ENCODE assay signal across 16 cellular contexts in genomic region chr12:29552994-29553748, GRCh38. TPM values are rescaled to one million over a fixed set of nuclear protein-coding genes. Genes with fewer than 3 reads are reported as not detected.
DNase-seq lines count a peak whose midpoint lies in the region; ATAC-seq and TF ChIP-seq lines count a peak whose summit lies in the region.
"Had no signal": no experiment of that assay in that cellular context is flagged by ENCODE, and none has a peak within 500 bp of the region (broad histone marks: within the 10 kb centered on the region; RNA-seq: fewer than 3 reads in every experiment).

No MANE protein-coding gene starts in this region.

- H3K27me3 ChIP-seq in ACC112 (ENCODE audit: insufficient read depth, low read length) (no peaks in the 10 kb centered on the region), ascending aorta (no peaks in the 10 kb centered on the region), psoas muscle (ENCODE audit: insufficient read depth in 3 of 3, low read length in 2 of 3) (no peaks in the 10 kb centered on the region)
- H3K27me3 ChIP-seq: BLaER1 treated with 17β-estradiol and CSF1 and Interleukin-3, amounts not matched to agents 10 nM and 100 nM; Peyer's patch had no signal

- ATAC-seq in left ventricle myocardium superior (peak; percentile 60), psoas muscle (no peak), GM19035 (IDR thresholded peaks at IDR 0.05; ENCODE audit: unreplicated experiment) (no peak), GM18907 (IDR thresholded peaks at IDR 0.05; ENCODE audit: unreplicated experiment) (no peak)
- ATAC-seq in stimulated activated naive CD8-positive, alpha-beta T cell treated with anti-CD3 and anti-CD28 coated beads, Interleukin-15, Interleukin-2, amounts not matched to agents 100 U/mL and 50 U/mL, for 24 hours = no peak

- H3K79me2 ChIP-seq in ACC112 (ENCODE audit: control insufficient read depth, insufficient read depth, low read length, unreplicated experiment) = no peaks in the 10 kb centered on the region

- H3K4me3 ChIP-seq in ACC112 (ENCODE audit: low read depth, low read length) = no peak overlapping the region
- no peak overlapping the region for H3K4me3 ChIP-seq in ascending aorta
- H3K4me3 ChIP-seq in psoas muscle = no peak overlapping the region
- H3K4me3 ChIP-seq: BLaER1 treated with 17β-estradiol and CSF1 and Interleukin-3, amounts not matched to agents 10 nM and 100 nM; GM12878; Peyer's patch had no signal

- H3K4me1 ChIP-seq in ACC112 (ENCODE audit: control insufficient read depth, insufficient read depth, low read length, unreplicated experiment) (peaks cover 19% of the 10 kb centered on the region), ascending aorta (peaks cover 0 to 5% of the 10 kb centered on the region in 2 donors), psoas muscle (peaks cover 29% of the 10 kb centered on the region)
- H3K4me1 ChIP-seq: BLaER1 treated with 17β-estradiol and CSF1 and Interleukin-3, amounts not matched to agents 10 nM and 100 nM; Peyer's patch had no signal

- peaks cover 20% of the 10 kb centered on the region for H3K36me3 ChIP-seq in ACC112 (ENCODE audit: insufficient read depth, low read length)
- H3K36me3 ChIP-seq in ascending aorta = peaks cover 0 to 10% of the 10 kb centered on the region in 2 donors
- H3K36me3 ChIP-seq in psoas muscle (ENCODE audit: insufficient read depth in 1 of 2, low read depth in 1 of 2) = peaks cover 0 to 22% of the 10 kb centered on the region in 2 donors
- H3K36me3 ChIP-seq: BLaER1 treated with 17β-estradiol and CSF1 and Interleukin-3, amounts not matched to agents 10 nM and 100 nM; Peyer's patch had no signal

- intact Hi-C loops in ascending aorta (cut with DNase I) = loop anchor here (5.0 to 10.0 kb wide), 3 partner anchors 229 to 732 kb away; partner anchors contain the start of gene TMTC1
- intact Hi-C loops in left ventricle myocardium superior (cut with micrococcal nuclease) = no loop called here
- intact Hi-C loops in psoas muscle (cut with DNase I) = loop anchor here in 1 of 2 donors (5.0 to 10.0 kb wide), 3 partner anchors 92 to 1254 kb away; no protein-coding TSS in a partner anchor

- DNase-seq in ascending aorta (ENCODE audit: low spot score in 2 of 2) (no peak), left ventricle myocardium superior (no peak), psoas muscle (no peak), DMS153 treated with DMSO at 0.1 percent for 48 hours (lab: John Stamatoyannopoulos, UW; ENCODE audit: unreplicated experiment) (no peak)
- no peak for DNase-seq in stimulated activated naive CD8-positive, alpha-beta T cell treated with anti-CD3 and anti-CD28 coated beads, Interleukin-15, Interleukin-2, amounts not matched to agents 100 U/mL and 50 U/mL, for 24 hours
- DNase-seq: GOT3, NCI-H1048 had no signal

- 37 to 49% (median 39%) methylated on average over 3 of the region's 3 CpGs for WGBS in psoas muscle, 3 donors

- TF ChIP-seq CTCF in ascending aorta (IDR thresholded peaks at IDR 0.05) (no peak), psoas muscle (IDR thresholded peaks at IDR 0.05) (no peak)

- H3K9me3 ChIP-seq in ascending aorta (no peaks in the 10 kb centered on the region), psoas muscle (no peaks in the 10 kb centered on the region)
- H3K9me3 ChIP-seq: BLaER1 treated with 17β-estradiol and CSF1 and Interleukin-3, amounts not matched to agents 10 nM and 100 nM; Peyer's patch had no signal

- no peak overlapping the region for H2AFZ ChIP-seq in ACC112 (ENCODE audit: low read length, unreplicated experiment)

- H3K27ac ChIP-seq in ACC112 (ENCODE audit: low read depth, low read length) (peak overlapping the region; percentile 75), ascending aorta (peak overlapping the region; percentile 41 to 46), psoas muscle (peak overlapping the region; percentile 69)
- H3K27ac ChIP-seq: BLaER1 treated with 17β-estradiol and CSF1 and Interleukin-3, amounts not matched to agents 10 nM and 100 nM; KMS-11; Peyer's patch had no signal

RNA-seq across cellular contexts. Expression of gene OVCH1, which starts 55.7 kb away (rescaled TPM):
- total RNA-seq in ascending aorta = 2.6 TPM
- total RNA-seq in left ventricle myocardium superior = 0.07 TPM
- total RNA-seq in psoas muscle = under 1 TPM; 0.10 to 0.54 (median 0.18) TPM
- polyA plus RNA-seq in psoas muscle = under 1 TPM; 0.04 to 0.19 (median 0.18) TPM
- total RNA-seq: A172; CD8-positive, alpha-beta memory T cell; GM12878 had no signal
- polyA plus RNA-seq: CD8-positive, alpha-beta memory T cell had no signal
